20 cellular contexts compared by ENCODE assay signal in genomic region chr14:93981874-93982683, GRCh38. TPM values are rescaled to one million over a fixed set of nuclear protein-coding genes. Genes with fewer than 3 reads are reported as not detected.
DNase-seq lines count a peak whose midpoint lies in the region; ATAC-seq and TF ChIP-seq lines count a peak whose summit lies in the region.
"Had no signal": no experiment of that assay in that cellular context is flagged by ENCODE, and none has a peak within 500 bp of the region (broad histone marks: within the 10 kb centered on the region; RNA-seq: fewer than 3 reads in every experiment).

No MANE protein-coding gene starts in this region.

- H2BK5ac ChIP-seq in neuronal stem cell (ENCODE audit: low read length), result peak overlapping the region; percentile 54

- H2BK15ac ChIP-seq in neuronal stem cell (ENCODE audit: low read length), result peak overlapping the region; percentile 72

- H3K4me3 ChIP-seq in cardiac muscle cell (no peak overlapping the region), esophagus (ENCODE audit: low read depth in 1 of 2, low read length in 2 of 2) (no peak overlapping the region), neuronal stem cell (ENCODE audit: low read length in 2 of 2) (no peak overlapping the region), aorta (ENCODE audit: low read length in 2 of 2) (no peak overlapping the region), adrenal gland (no peak overlapping the region)
- H3K4me3 ChIP-seq: K562, PC-9, skin epidermis, testis had no signal

- H2BK120ac ChIP-seq in neuronal stem cell (ENCODE audit: low read depth, low read length), result no peak overlapping the region

- WGBS in esophagus, 2 donors, result 88 to 90% methylated on average over 6 of the region's 6 CpGs
- no CpG with 5 or more reads among the region's 6 CpGs for WGBS in neuronal stem cell (ENCODE audit: extremely low coverage in 2 of 2, insufficient read length in 2 of 2, insufficient replicate concordance in 1 of 2), 2 donors
- 94 to 96% methylated on average over 6 of the region's 6 CpGs for WGBS in aorta, 2 donors
- 82 to 92% (median 90%) methylated on average over 4 to 6 of the region's 6 CpGs for WGBS in adrenal gland, 4 donors

- no peak overlapping the region for H3K4me2 ChIP-seq in neuronal stem cell (ENCODE audit: insufficient read depth, low read length, poor library complexity, severe bottlenecking)
- H3K4me2 ChIP-seq: PC-9 had no signal

- H3K4ac ChIP-seq in neuronal stem cell (ENCODE audit: low read length), result no peak overlapping the region

- ATAC-seq in aorta (ENCODE audit: low FRiP score), result no peak
- ATAC-seq: K562 had no signal

- H3K27ac ChIP-seq in cardiac muscle cell (peak overlapping the region; percentile 14), esophagus (ENCODE audit: low read depth in 2 of 2, low read length in 1 of 2) (peak overlapping the region; percentile 28 to 81), neuronal stem cell (replicated peaks; ENCODE audit: low read length) (no peak overlapping the region), aorta (ENCODE audit: low read depth in 1 of 2, low read length in 2 of 2) (peak overlapping the region; percentile 49 to 69), adrenal gland (no peak overlapping the region)
- H3K27ac ChIP-seq: PC-9, testis had no signal

- no peaks in the 10 kb centered on the region for H3K79me1 ChIP-seq in neuronal stem cell (ENCODE audit: low read depth, low read length)

- TF ChIP-seq CTCF in cardiac muscle cell (IDR thresholded peaks at IDR 0.05; ENCODE audit: low read depth, low read length) (no peak), adrenal gland (IDR thresholded peaks at IDR 0.05) (no peak)

- H3K36me3 ChIP-seq in cardiac muscle cell (no peaks in the 10 kb centered on the region), esophagus (ENCODE audit: control insufficient read depth in 2 of 2, insufficient read depth in 2 of 2, low read length in 1 of 2) (no peaks in the 10 kb centered on the region), neuronal stem cell (replicated peaks in 1 of 2; ENCODE audit: control insufficient read depth in 2 of 2, insufficient read depth in 2 of 2, low read length in 2 of 2) (no peaks in the 10 kb centered on the region), aorta (ENCODE audit: control insufficient read depth in 1 of 2, insufficient read depth in 2 of 2, low read length in 1 of 2) (no peaks in the 10 kb centered on the region), adrenal gland (replicated peaks in 1 of 2) (no peaks in the 10 kb centered on the region)

- H3K27me3 ChIP-seq in cardiac muscle cell, result no peaks in the 10 kb centered on the region
- H3K27me3 ChIP-seq in esophagus (ENCODE audit: control insufficient read depth in 1 of 2, insufficient read depth in 2 of 2, low read length in 2 of 2), result no peaks in the 10 kb centered on the region
- H3K27me3 ChIP-seq in neuronal stem cell (ENCODE audit: control insufficient read depth in 3 of 3, insufficient read depth in 3 of 3, low read depth in 1 of 3, low read length in 3 of 3), result peaks cover 0 to 6% (median 0%) of the 10 kb centered on the region in 3 experiments
- no peaks in the 10 kb centered on the region for H3K27me3 ChIP-seq in aorta (ENCODE audit: control insufficient read depth in 1 of 2, insufficient read depth in 2 of 2, low read length in 1 of 2)
- no peaks in the 10 kb centered on the region for H3K27me3 ChIP-seq in adrenal gland
- H3K27me3 ChIP-seq: testis had no signal

- intact Hi-C loops in cardiac septum (cut with DNase I) (no loop called here), aorta (cut with DNase I) (no loop called here), adrenal gland (cut with DNase I) (no loop called here)

- H3K9me3 ChIP-seq in cardiac muscle cell (ENCODE audit: low read depth), result no peaks in the 10 kb centered on the region
- H3K9me3 ChIP-seq in esophagus (ENCODE audit: control insufficient read depth in 2 of 2, insufficient read depth in 1 of 2, low read depth in 1 of 2, low read length in 1 of 2), result peaks cover 0 to 2% of the 10 kb centered on the region in 2 donors
- no peaks in the 10 kb centered on the region for H3K9me3 ChIP-seq in neuronal stem cell (replicated peaks in 1 of 2; ENCODE audit: control insufficient read depth in 2 of 2, insufficient read depth in 1 of 2, low read depth in 1 of 2, low read length in 2 of 2)
- no peaks in the 10 kb centered on the region for H3K9me3 ChIP-seq in aorta (ENCODE audit: control insufficient read depth, low read length)
- no peaks in the 10 kb centered on the region for H3K9me3 ChIP-seq in adrenal gland (replicated peaks in 1 of 3)
- H3K9me3 ChIP-seq: testis had no signal

- no peak overlapping the region for H2BK12ac ChIP-seq in neuronal stem cell (ENCODE audit: low read length)

- TF ChIP-seq POLR2A in adrenal gland (IDR thresholded peaks at IDR 0.05), result no peak

- H3K4me1 ChIP-seq in cardiac muscle cell (ENCODE audit: low read depth) (peaks cover 36% of the 10 kb centered on the region), esophagus (ENCODE audit: control insufficient read depth in 2 of 2, insufficient read depth in 2 of 2, low read length in 1 of 2) (peaks cover 0 to 10% of the 10 kb centered on the region in 2 donors), neuronal stem cell (ENCODE audit: control insufficient read depth in 2 of 2, insufficient read depth in 1 of 2, low read depth in 1 of 2, low read length in 2 of 2) (peaks cover 0 to 13% of the 10 kb centered on the region in 2 donors), aorta (ENCODE audit: control insufficient read depth in 1 of 2, insufficient read depth in 2 of 2, low read length in 2 of 2) (peaks cover 0 to 7% of the 10 kb centered on the region in 2 donors), adrenal gland (replicated peaks in 1 of 2) (no peaks in the 10 kb centered on the region)
- H3K4me1 ChIP-seq: testis had no signal

- peak overlapping the region; percentile 59 for H3K14ac ChIP-seq in neuronal stem cell (ENCODE audit: low read length)

- H4K8ac ChIP-seq in neuronal stem cell (ENCODE audit: low read depth, low read length), result no peak overlapping the region

- peak overlapping the region; percentile 48 for H2AK5ac ChIP-seq in neuronal stem cell (ENCODE audit: low read depth, low read length)

- no peak overlapping the region for H2AFZ ChIP-seq in neuronal stem cell (ENCODE audit: low read length)
- H2AFZ ChIP-seq: PC-9 had no signal

- peak overlapping the region; percentile 7 for H3K9ac ChIP-seq in neuronal stem cell (ENCODE audit: low read depth, low read length, poor library complexity)

- H4K91ac ChIP-seq in neuronal stem cell (ENCODE audit: low read depth, low read length, poor library complexity), result no peak overlapping the region

- no peak for DNase-seq in cardiac muscle cell (ENCODE audit: low read depth in 1 of 2, low spot score in 1 of 2)
- no peak for DNase-seq in cardiac septum (ENCODE audit: low spot score)
- no peak for DNase-seq in neuronal stem cell (ENCODE audit: low spot score)
- no peak for DNase-seq in aorta
- no peak for DNase-seq in NCI-H146 (lab: John Stamatoyannopoulos, UW)
- no peak for DNase-seq in SKM-1 (lab: John Stamatoyannopoulos, UW; ENCODE audit: unreplicated experiment)
- DNase-seq in adrenal gland, result no peak
- DNase-seq: activated effector memory CD4-positive, alpha-beta T cell treated with Interleukin-2 at 50 U/mL for 16 hours; NCI-H526 treated with DMSO at 0.1 percent for 48 hours; occipital lobe; PC-9; stimulated activated CD4-positive, alpha-beta T cell treated with anti-CD3 and anti-CD28 coated beads, Interleukin-4, amount 100 ng/mL, for 1 hour; T-helper 9 cell; testis had no signal

- no peak overlapping the region for H3K23ac ChIP-seq in neuronal stem cell (ENCODE audit: low read depth, low read length, poor library complexity)

- peak overlapping the region; percentile 92 for H3K18ac ChIP-seq in neuronal stem cell (ENCODE audit: low read length)

RNA-seq across cellular contexts. Expression of gene ASB2, which starts 5.7 kb away (rescaled TPM):
- 208 and 240 TPM in 2 replicates for total RNA-seq in cardiac muscle cell
- 165 and 191 TPM in 2 replicates for polyA plus RNA-seq in cardiac muscle cell
- 156 TPM for total RNA-seq in cardiac septum
- polyA plus RNA-seq in esophagus, result 1 to 10 TPM; 4.5 to 4.7 TPM
- polyA plus RNA-seq in neuronal stem cell (2013, experiment 1 of 2), result 0.43 TPM
- polyA plus RNA-seq in neuronal stem cell (2013, experiment 2 of 2), result 0.50 TPM
- 10 to 100 TPM; 53.3 to 57.0 TPM for total RNA-seq in aorta
- polyA plus RNA-seq in aorta, result 10 to 100 TPM in 1 of 2 donors, 1 to 10 TPM in 1; 9.1 to 24.8 TPM
- 1 to 10 TPM in 1 of 8 donors, under 1 TPM in 6, not detected in 1; 0.19 to 1.5 (median 0.47) TPM for total RNA-seq in adrenal gland
- 1 to 10 TPM in 2 of 3 donors, under 1 TPM in 1; 0.44 to 3.5 (median 2.2) TPM for polyA plus RNA-seq in adrenal gland
- total RNA-seq: K562, occipital lobe, PC-9 had no signal
- polyA plus RNA-seq: K562 had no signal

RNA-seq across cellular contexts. Expression of gene CCDC197, which starts 15.0 kb away (rescaled TPM):
- total RNA-seq in cardiac muscle cell, result not detected in 2 replicates
- polyA plus RNA-seq in cardiac muscle cell, result 0.21 TPM in 1 of 2 replicates, not detected in the other
- total RNA-seq in cardiac septum, result 3.4 TPM
- polyA plus RNA-seq in esophagus, result not detected
- not detected for polyA plus RNA-seq in neuronal stem cell (2013, experiment 1 of 2)
- polyA plus RNA-seq in neuronal stem cell (2013, experiment 2 of 2), result not detected
- under 1 TPM in 1 of 2 donors, not detected in 1; 0.60 TPM for total RNA-seq in aorta
- polyA plus RNA-seq in aorta, result not detected
- total RNA-seq in adrenal gland, result not detected
- not detected for polyA plus RNA-seq in adrenal gland
- total RNA-seq: fibroblast of villous mesenchyme, K562, mononuclear cell, occipital lobe, PC-9 had no signal
- polyA plus RNA-seq: CD14-positive monocyte, K562 had no signal

RNA-seq across cellular contexts. Expression of gene OTUB2, which starts 44.1 kb away (rescaled TPM):
- 2.4 and 4.1 TPM in 2 replicates for total RNA-seq in cardiac muscle cell
- polyA plus RNA-seq in cardiac muscle cell, result 4.3 and 4.4 TPM in 2 replicates
- total RNA-seq in cardiac septum, result 0.30 TPM
- 1 to 10 TPM; 2.3 to 3.9 TPM for polyA plus RNA-seq in esophagus
- 5.1 TPM for polyA plus RNA-seq in neuronal stem cell (2013, experiment 1 of 2)
- polyA plus RNA-seq in neuronal stem cell (2013, experiment 2 of 2), result 5.0 TPM
- under 1 TPM; 0.42 to 0.60 TPM for total RNA-seq in aorta
- not detected for polyA plus RNA-seq in aorta
- 1 to 10 TPM in 6 of 8 donors, under 1 TPM in 2; 0.17 to 2.5 (median 1.5) TPM for total RNA-seq in adrenal gland
- 1 to 10 TPM in 1 of 3 donors, under 1 TPM in 2; 0.47 to 2.0 (median 0.48) TPM for polyA plus RNA-seq in adrenal gland

RNA-seq across cellular contexts. Expression of gene FAM181A, which starts 54.9 kb away (rescaled TPM):
- total RNA-seq in cardiac muscle cell (not detected in 2 replicates), cardiac septum (not detected), aorta (not detected), adrenal gland (not detected)
- polyA plus RNA-seq in cardiac muscle cell (0.16 TPM in 1 of 2 replicates, not detected in the other), esophagus (not detected), aorta (not detected), adrenal gland (not detected)
- polyA plus RNA-seq in neuronal stem cell (2013, experiment 1 of 2), result 2.3 TPM
- polyA plus RNA-seq in neuronal stem cell (2013, experiment 2 of 2), result 2.4 TPM
- total RNA-seq: fibroblast of villous mesenchyme, K562, mononuclear cell, PC-9 had no signal
- polyA plus RNA-seq: CD14-positive monocyte, K562 had no signal

Comparison
In these comparisons a context has a peak if more than half of its experiments do, and no peak if none do; other contexts are left out.
1. H3K27ac ChIP-seq: peak in cardiac muscle cell (single experiment), esophagus (2 of 2) and aorta (2 of 2); none in neuronal stem cell (single experiment) and adrenal gland (0 of 5).
2. RNA of gene ASB2, which starts 5.7 kb away (total RNA-seq): 208 to 240 TPM in cardiac muscle cell, 156 TPM in cardiac septum (single experiment) and 53.3 to 57.0 TPM in aorta; 0.19 to 1.5 TPM in adrenal gland; every median in the first group is over 10 times any median in the second.